1 cellular context compared by ENCODE assay signal in genomic region chr20:12893019-12893418, GRCh38.
TF ChIP-seq lines count a peak whose summit lies in the region.

No MANE protein-coding gene starts in this region.

TF ChIP-seq in GM23338, 12 proteins besides CTCF, POLR2A, EP300 and RAD21 (continued from another document):
- TF ChIP-seq, protein P1, sequence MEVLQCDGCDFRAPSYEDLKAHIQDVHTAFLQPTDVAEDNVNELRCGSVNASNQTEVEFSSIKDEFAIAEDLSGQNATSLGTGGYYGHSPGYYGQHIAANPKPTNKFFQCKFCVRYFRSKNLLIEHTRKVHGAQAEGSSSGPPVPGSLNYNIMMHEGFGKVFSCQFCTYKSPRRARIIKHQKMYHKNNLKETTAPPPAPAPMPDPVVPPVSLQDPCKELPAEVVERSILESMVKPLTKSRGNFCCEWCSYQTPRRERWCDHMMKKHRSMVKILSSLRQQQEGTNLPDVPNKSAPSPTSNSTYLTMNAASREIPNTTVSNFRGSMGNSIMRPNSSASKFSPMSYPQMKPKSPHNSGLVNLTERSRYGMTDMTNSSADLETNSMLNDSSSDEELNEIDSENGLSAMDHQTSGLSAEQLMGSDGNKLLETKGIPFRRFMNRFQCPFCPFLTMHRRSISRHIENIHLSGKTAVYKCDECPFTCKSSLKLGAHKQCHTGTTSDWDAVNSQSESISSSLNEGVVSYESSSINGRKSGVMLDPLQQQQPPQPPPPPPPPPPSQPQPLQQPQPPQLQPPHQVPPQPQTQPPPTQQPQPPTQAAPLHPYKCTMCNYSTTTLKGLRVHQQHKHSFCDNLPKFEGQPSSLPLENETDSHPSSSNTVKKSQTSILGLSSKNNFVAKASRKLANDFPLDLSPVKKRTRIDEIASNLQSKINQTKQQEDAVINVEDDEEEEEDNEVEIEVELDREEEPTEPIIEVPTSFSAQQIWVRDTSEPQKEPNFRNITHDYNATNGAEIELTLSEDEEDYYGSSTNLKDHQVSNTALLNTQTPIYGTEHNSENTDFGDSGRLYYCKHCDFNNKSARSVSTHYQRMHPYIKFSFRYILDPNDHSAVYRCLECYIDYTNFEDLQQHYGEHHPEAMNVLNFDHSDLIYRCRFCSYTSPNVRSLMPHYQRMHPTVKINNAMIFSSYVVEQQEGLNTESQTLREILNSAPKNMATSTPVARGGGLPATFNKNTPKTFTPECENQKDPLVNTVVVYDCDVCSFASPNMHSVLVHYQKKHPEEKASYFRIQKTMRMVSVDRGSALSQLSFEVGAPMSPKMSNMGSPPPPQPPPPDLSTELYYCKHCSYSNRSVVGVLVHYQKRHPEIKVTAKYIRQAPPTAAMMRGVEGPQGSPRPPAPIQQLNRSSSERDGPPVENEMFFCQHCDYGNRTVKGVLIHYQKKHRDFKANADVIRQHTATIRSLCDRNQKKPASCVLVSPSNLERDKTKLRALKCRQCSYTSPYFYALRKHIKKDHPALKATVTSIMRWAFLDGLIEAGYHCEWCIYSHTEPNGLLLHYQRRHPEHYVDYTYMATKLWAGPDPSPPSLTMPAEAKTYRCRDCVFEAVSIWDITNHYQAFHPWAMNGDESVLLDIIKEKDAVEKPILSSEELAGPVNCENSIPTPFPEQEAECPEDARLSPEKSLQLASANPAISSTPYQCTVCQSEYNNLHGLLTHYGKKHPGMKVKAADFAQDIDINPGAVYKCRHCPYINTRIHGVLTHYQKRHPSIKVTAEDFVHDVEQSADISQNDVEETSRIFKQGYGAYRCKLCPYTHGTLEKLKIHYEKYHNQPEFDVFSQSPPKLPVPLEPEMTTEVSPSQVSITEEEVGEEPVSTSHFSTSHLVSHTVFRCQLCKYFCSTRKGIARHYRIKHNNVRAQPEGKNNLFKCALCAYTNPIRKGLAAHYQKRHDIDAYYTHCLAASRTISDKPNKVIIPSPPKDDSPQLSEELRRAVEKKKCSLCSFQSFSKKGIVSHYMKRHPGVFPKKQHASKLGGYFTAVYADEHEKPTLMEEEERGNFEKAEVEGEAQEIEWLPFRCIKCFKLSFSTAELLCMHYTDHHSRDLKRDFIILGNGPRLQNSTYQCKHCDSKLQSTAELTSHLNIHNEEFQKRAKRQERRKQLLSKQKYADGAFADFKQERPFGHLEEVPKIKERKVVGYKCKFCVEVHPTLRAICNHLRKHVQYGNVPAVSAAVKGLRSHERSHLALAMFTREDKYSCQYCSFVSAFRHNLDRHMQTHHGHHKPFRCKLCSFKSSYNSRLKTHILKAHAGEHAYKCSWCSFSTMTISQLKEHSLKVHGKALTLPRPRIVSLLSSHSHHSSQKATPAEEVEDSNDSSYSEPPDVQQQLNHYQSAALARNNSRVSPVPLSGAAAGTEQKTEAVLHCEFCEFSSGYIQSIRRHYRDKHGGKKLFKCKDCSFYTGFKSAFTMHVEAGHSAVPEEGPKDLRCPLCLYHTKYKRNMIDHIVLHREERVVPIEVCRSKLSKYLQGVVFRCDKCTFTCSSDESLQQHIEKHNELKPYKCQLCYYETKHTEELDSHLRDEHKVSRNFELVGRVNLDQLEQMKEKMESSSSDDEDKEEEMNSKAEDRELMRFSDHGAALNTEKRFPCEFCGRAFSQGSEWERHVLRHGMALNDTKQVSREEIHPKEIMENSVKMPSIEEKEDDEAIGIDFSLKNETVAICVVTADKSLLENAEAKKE (CRISPR knock-in tag; IDR thresholded peaks at IDR 0.05), result no peak
- TF ChIP-seq REST (IDR thresholded peaks at IDR 0.05; ENCODE audit: unreplicated experiment) (no peak), NANOG (IDR thresholded peaks at IDR 0.05; ENCODE audit: borderline replicate concordance) (no peak), EZH2 (IDR thresholded peaks at IDR 0.05; ENCODE audit: low read depth, unreplicated experiment) (no peak), STAT1 (IDR thresholded peaks at IDR 0.05; ENCODE audit: unreplicated experiment) (no peak), CREB1 (CRISPR knock-in tag; IDR thresholded peaks at IDR 0.05; ENCODE audit: low read depth) (no peak), ZNF331 (CRISPR knock-in tag; IDR thresholded peaks at IDR 0.05; ENCODE audit: low read depth) (no peak), ZNF114 (CRISPR knock-in tag; IDR thresholded peaks at IDR 0.05) (no peak), EZH2phosphoT487 (IDR thresholded peaks at IDR 0.05; ENCODE audit: unreplicated experiment) (no peak)
